Comparison of ENCODE assay signal across 8 cellular contexts in genomic region chr7:139016931-139017511, GRCh38. TPM values are rescaled to one million over a fixed set of nuclear protein-coding genes. Genes with fewer than 3 reads are reported as not detected.
DNase-seq lines count a peak whose midpoint lies in the region; ATAC-seq and FAIRE-seq lines count a peak whose summit lies in the region.

No MANE protein-coding gene starts in this region.

- DNase-seq in CD1c-positive myeloid dendritic cell (ENCODE audit: extremely low spot score) (peak; percentile 66), GM19239 (ENCODE audit: insufficient read length, low spot score) (peak; percentile 63), NCI-H446 treated with DMSO at 0.1 percent for 48 hours (lab: John Stamatoyannopoulos, UW) (peak; percentile 48), dedifferentiated amniotic fluid mesenchymal stem cell (ENCODE audit: extremely low spot score) (peak; percentile 58), lung microvascular endothelial cell (ENCODE audit: low read depth in 2 of 2) (peak; percentile 77)
- DNase-seq in activated CD4-positive, alpha-beta T cell treated with anti-CD3 and anti-CD28 coated beads, Interleukin-2, amount 10 ng/mL, durations not matched to agents 24 days and 14 days = peak; percentile 89
- DNase-seq in stimulated activated CD8-positive, alpha-beta memory T cell treated with anti-CD3 and anti-CD28 coated beads, Interleukin-2, amount 100 ng/mL, for 48 hours (ENCODE audit: low read depth in 2 of 2) = peak; percentile 14 to 26

- no peak overlapping the region for H3K27ac Mint-ChIP-seq in activated CD4-positive, alpha-beta T cell treated with anti-CD3 and anti-CD28 coated beads, Interleukin-2, amount 10 ng/mL, durations not matched to agents 24 days and 14 days

- ATAC-seq in HG03439 (IDR thresholded peaks at IDR 0.05; ENCODE audit: unreplicated experiment) = peak; percentile 66

- intact Hi-C loops in activated CD4-positive, alpha-beta T cell treated with anti-CD3 and anti-CD28 coated beads, Interleukin-2, amount 10 ng/mL, durations not matched to agents 24 days and 14 days (cut with micrococcal nuclease) = loop anchor here (1.0 to 10.0 kb wide), 4 partner anchors 28 to 328 kb away; partner anchors contain the start of gene FMC1

- FAIRE-seq in GM19239 (lab: Jason Lieb, UNC) = peak; percentile 91

- H3K9me3 Mint-ChIP-seq in activated CD4-positive, alpha-beta T cell treated with anti-CD3 and anti-CD28 coated beads, Interleukin-2, amount 10 ng/mL, durations not matched to agents 24 days and 14 days = no peaks in the 10 kb centered on the region

- no peak overlapping the region for H3K4me3 Mint-ChIP-seq in activated CD4-positive, alpha-beta T cell treated with anti-CD3 and anti-CD28 coated beads, Interleukin-2, amount 10 ng/mL, durations not matched to agents 24 days and 14 days

- H3K36me3 Mint-ChIP-seq in activated CD4-positive, alpha-beta T cell treated with anti-CD3 and anti-CD28 coated beads, Interleukin-2, amount 10 ng/mL, durations not matched to agents 24 days and 14 days (ENCODE audit: low read depth) = peaks cover 8% of the 10 kb centered on the region

- peaks cover 7% of the 10 kb centered on the region for H3K4me1 Mint-ChIP-seq in activated CD4-positive, alpha-beta T cell treated with anti-CD3 and anti-CD28 coated beads, Interleukin-2, amount 10 ng/mL, durations not matched to agents 24 days and 14 days

- H3K27me3 Mint-ChIP-seq in activated CD4-positive, alpha-beta T cell treated with anti-CD3 and anti-CD28 coated beads, Interleukin-2, amount 10 ng/mL, durations not matched to agents 24 days and 14 days = peaks cover 17% of the 10 kb centered on the region

RNA-seq across cellular contexts. Expression of gene ZC3HAV1L, which starts 18.8 kb away (rescaled TPM):
- 36.5 and 38.5 TPM in 2 replicates for total RNA-seq in activated CD4-positive, alpha-beta T cell treated with anti-CD3 and anti-CD28 coated beads, Interleukin-2, amount 10 ng/mL, durations not matched to agents 24 days and 14 days
- 11.1 and 16.1 TPM in 2 replicates for total RNA-seq in lung microvascular endothelial cell

RNA-seq across cellular contexts. Expression of gene KIAA1549, which starts 35.8 kb away (rescaled TPM):
- 0.77 and 0.95 TPM in 2 replicates for total RNA-seq in activated CD4-positive, alpha-beta T cell treated with anti-CD3 and anti-CD28 coated beads, Interleukin-2, amount 10 ng/mL, durations not matched to agents 24 days and 14 days
- total RNA-seq in lung microvascular endothelial cell = 1.5 and 2.4 TPM in 2 replicates

Comparison
In these comparisons a context has a peak if more than half of its experiments do, and no peak if none do; other contexts are left out.
1. Peak in every context shown above with its lines: DNase-seq and ATAC-seq.
2. DNase-seq: peak in every context shown above with its lines; median percentile 89 in activated CD4-positive, alpha-beta T cell treated with anti-CD3 and anti-CD28 coated beads, Interleukin-2, amount 10 ng/mL, durations not matched to agents 24 days and 14 days; 77 in lung microvascular endothelial cell; 66 in CD1c-positive myeloid dendritic cell; 63 in GM19239; 58 in dedifferentiated amniotic fluid mesenchymal stem cell; 48 in NCI-H446 treated with DMSO at 0.1 percent for 48 hours; 20 in stimulated activated CD8-positive, alpha-beta memory T cell treated with anti-CD3 and anti-CD28 coated beads, Interleukin-2, amount 100 ng/mL, for 48 hours.